Comparison of ENCODE assay signal across 8 cellular contexts in the genomic region with DNA sequence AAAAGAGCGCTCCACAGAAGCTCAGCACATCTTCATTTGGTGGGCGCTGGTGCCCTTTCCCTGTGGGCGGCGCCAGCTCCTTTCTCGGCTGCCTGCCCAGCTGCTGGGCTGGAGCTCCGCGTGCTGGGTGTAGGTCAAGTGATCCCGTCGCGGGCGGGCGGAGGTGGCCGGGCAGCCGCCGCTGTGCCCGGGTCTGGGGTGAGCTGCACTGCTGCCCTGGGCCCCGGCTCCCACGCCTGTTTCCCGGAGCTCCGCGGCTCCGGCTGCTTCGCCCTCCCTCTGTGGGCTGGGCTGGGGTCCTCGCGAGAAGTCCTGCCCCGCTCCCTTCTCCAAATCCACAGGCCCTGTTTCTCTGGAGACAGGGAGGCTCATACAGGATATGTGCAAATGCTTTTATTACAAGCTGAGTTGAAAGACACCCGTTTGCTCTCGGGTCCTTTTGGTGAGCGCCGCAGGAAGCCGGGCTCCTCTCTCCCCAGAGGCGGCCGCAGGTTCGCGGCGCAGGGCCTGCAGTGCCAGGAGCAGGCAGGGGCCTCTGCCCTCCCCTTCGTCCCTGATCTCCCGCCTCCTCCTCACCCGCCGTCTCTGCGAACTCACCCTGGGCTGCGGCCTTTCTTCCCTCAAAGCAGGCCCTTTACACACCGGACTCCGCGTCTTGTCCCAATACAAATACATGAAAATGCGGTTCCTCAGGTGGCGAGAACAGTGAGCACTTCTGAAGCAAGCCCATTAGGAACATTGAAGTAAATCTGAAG.
DNase-seq lines count a peak whose midpoint lies in the region; FAIRE-seq and TF ChIP-seq lines count a peak whose summit lies in the region.

No MANE protein-coding gene starts in this region.

- no peaks in the 10 kb centered on the region for H3K36me3 ChIP-seq in Loucy (ENCODE audit: insufficient read depth, low read length)
- no peaks in the 10 kb centered on the region for H3K36me3 ChIP-seq in muscle layer of duodenum (ENCODE audit: control insufficient read depth in 1 of 2, insufficient read depth in 2 of 2, low read length in 2 of 2)
- H3K36me3 ChIP-seq in tibial artery = no peaks in the 10 kb centered on the region
- no peaks in the 10 kb centered on the region for H3K36me3 ChIP-seq in Caco-2 (ENCODE audit: control insufficient read depth, insufficient read depth, low read length)

- H3K4me3 ChIP-seq in Loucy (ENCODE audit: low read length, poor library complexity, severe bottlenecking) (peak overlapping the region; percentile 82), muscle layer of duodenum (ENCODE audit: low read depth in 1 of 2, low read length in 2 of 2) (peak overlapping the region; percentile 62 to 64), tibial artery (peak overlapping the region; percentile 43 to 47), Caco-2 (ENCODE audit: low read depth, low read length) (no peak overlapping the region)

- DNase-seq in AG09319 (ENCODE audit: extremely low read depth, low read depth) (no peak), GM19239 (ENCODE audit: insufficient read length, low spot score) (peak; percentile 14), fibroblast of peridontal ligament (ENCODE audit: extremely low read depth) (peak; percentile 56), tibial artery (peak; percentile 62 to 81), Caco-2 (no peak)
- DNase-seq in activated T-helper 9 cell treated with anti-CD3 and anti-CD28 coated beads, Interleukin-2, amount 50 U/mL, for 16 hours (ENCODE audit: low read depth) = peak; percentile 5

- intact Hi-C loops in tibial artery (cut with DNase I; ENCODE audit: low total_unique reads) = no loop called here
- intact Hi-C loops in Caco-2 (cut with micrococcal nuclease; ENCODE audit: unreplicated experiment) = no loop called here

- H3F3A ChIP-seq in Loucy (ENCODE audit: low read depth) = no peaks in the 10 kb centered on the region

- no peak for FAIRE-seq in GM19239 (lab: Jason Lieb, UNC)

- no TSS peak for BruUV-seq in Caco-2 (replicated peaks; lab: Mats Ljungman, UMichigan)

- H3K79me2 ChIP-seq in Loucy (ENCODE audit: insufficient read depth, low read length) = no peaks in the 10 kb centered on the region

- no peaks in the 10 kb centered on the region for H4K20me1 ChIP-seq in Loucy (ENCODE audit: insufficient read depth, low read length, poor library complexity, severe bottlenecking)

- H3K9me2 ChIP-seq in Loucy (replicated peaks; ENCODE audit: low read depth, low read length) = no peaks in the 10 kb centered on the region

- H2AFZ ChIP-seq in Loucy (ENCODE audit: low read length) = peak overlapping the region; percentile 99

- no peak overlapping the region for H3K27ac ChIP-seq in muscle layer of duodenum (ENCODE audit: low read length)
- H3K27ac ChIP-seq in tibial artery = peak overlapping the region in 1 of 2 donors; percentile 70

- peaks cover 14% of the 10 kb centered on the region for H3K27me3 Mint-ChIP-seq in Caco-2 (ENCODE audit: insufficient read depth, unreplicated experiment)

- H3K9me3 ChIP-seq in Loucy (ENCODE audit: insufficient read depth, low read depth, low read length) = no peaks in the 10 kb centered on the region
- no peaks in the 10 kb centered on the region for H3K9me3 ChIP-seq in muscle layer of duodenum (ENCODE audit: control insufficient read depth in 1 of 2, low read length in 2 of 2)
- no peaks in the 10 kb centered on the region for H3K9me3 ChIP-seq in tibial artery
- no peaks in the 10 kb centered on the region for H3K9me3 ChIP-seq in Caco-2

- no peak overlapping the region for H3K27ac Mint-ChIP-seq in Caco-2 (ENCODE audit: unreplicated experiment)

- H3K4me1 ChIP-seq in Loucy (ENCODE audit: insufficient read depth, low read length, poor library complexity, severe bottlenecking) (peaks cover 10% of the 10 kb centered on the region), muscle layer of duodenum (ENCODE audit: control insufficient read depth in 1 of 2, insufficient read depth in 2 of 2, low read length in 2 of 2) (no peaks in the 10 kb centered on the region), tibial artery (peaks cover 0 to 10% (median 6%) of the 10 kb centered on the region in 4 donors), Caco-2 (no peaks in the 10 kb centered on the region)

- no peaks in the 10 kb centered on the region for H3K9me3 Mint-ChIP-seq in Caco-2 (ENCODE audit: unreplicated experiment)

- POLR2A ChIA-PET in Caco-2 (lab: Charles Lee) = no interaction called here

- 0 out of 2 replicates have a peak, but pooled peaks have one; percentile 11 for TF ChIP-seq CTCF in AG09319 (IDR thresholded peaks at IDR 0.05; ENCODE audit: low read depth, low read length)
- TF ChIP-seq CTCF in Loucy (conservative IDR thresholded peaks at IDR 0.05; ENCODE audit: low read length) = no peak
- TF ChIP-seq CTCF in tibial artery (IDR thresholded peaks at IDR 0.05) = no peak
- no peak for TF ChIP-seq CTCF in Caco-2 (IDR thresholded peaks at IDR 0.05; ENCODE audit: insufficient read depth in 1 of 2, low read depth in 1 of 2, low read length in 1 of 2, severe bottlenecking in 1 of 2, unreplicated experiment in 1 of 2)

- no peak overlapping the region for H3K4me3 Mint-ChIP-seq in Caco-2 (ENCODE audit: unreplicated experiment)

- H3K4me2 ChIP-seq in Loucy (ENCODE audit: low read depth, low read length, poor library complexity, severe bottlenecking) = peak overlapping the region; percentile 92

- H3K36me3 Mint-ChIP-seq in Caco-2 (ENCODE audit: insufficient read depth, unreplicated experiment) = no peaks in the 10 kb centered on the region

- H3K27me3 ChIP-seq in Loucy (ENCODE audit: insufficient read depth, low read length, poor library complexity, severe bottlenecking) = peaks cover 11% of the 10 kb centered on the region
- no peaks in the 10 kb centered on the region for H3K27me3 ChIP-seq in muscle layer of duodenum (ENCODE audit: low read depth, low read length)
- peaks cover 0 to 12% of the 10 kb centered on the region in 2 donors for H3K27me3 ChIP-seq in tibial artery
- 0 out of 2 replicates have a peak, but pooled peaks cover 2% of the 10 kb centered on the region for H3K27me3 ChIP-seq in Caco-2 (replicated peaks; ENCODE audit: control insufficient read depth, insufficient read depth, low read length)

- H3K9ac ChIP-seq in Loucy (ENCODE audit: low read depth, low read length, poor library complexity, severe bottlenecking) = peak overlapping the region; percentile 62

- CTCF ChIA-PET in Caco-2 (lab: Charles Lee) = interaction anchor here (0.7 kb wide), 1 partner anchor 34 kb away, joined by 3 read pairs; no protein-coding TSS in a partner anchor

- no peaks in the 10 kb centered on the region for H3K4me1 Mint-ChIP-seq in Caco-2 (ENCODE audit: low read depth, unreplicated experiment)

Comparison
In these comparisons a context has a peak if more than half of its experiments do, and no peak if none do; other contexts are left out.
1. DNase-seq: peak in GM19239 (single experiment), activated T-helper 9 cell treated with anti-CD3 and anti-CD28 coated beads, Interleukin-2, amount 50 U/mL, for 16 hours (single experiment), fibroblast of peridontal ligament (single experiment) and tibial artery (2 of 2); none in AG09319 (single experiment) and Caco-2 (0 of 2).